ENCODE assay signal across 8 cellular contexts in the genomic region with DNA sequence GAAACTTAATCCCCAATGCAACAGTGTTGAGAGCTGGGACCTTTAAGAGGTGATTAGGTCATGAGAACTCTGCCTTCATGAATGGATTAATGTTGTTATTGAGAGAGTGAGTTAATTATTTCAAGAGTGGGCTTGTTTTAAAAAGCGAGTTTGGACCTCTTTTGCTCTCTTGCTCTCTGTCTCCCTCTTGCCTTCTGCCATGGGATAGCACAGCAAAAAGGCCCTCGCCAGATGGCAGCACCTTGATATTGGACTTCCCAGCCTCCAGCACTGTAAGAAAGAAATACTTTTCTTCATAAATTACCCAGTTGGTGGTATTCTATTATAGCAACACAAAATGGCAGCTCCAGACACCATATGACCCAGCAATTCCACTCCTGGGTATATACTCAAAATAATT. TPM values are rescaled to one million over a fixed set of nuclear protein-coding genes. Genes with fewer than 3 reads are reported as not detected.
DNase-seq lines count a peak whose midpoint lies in the region; ATAC-seq, FAIRE-seq and TF ChIP-seq lines count a peak whose summit lies in the region.

No MANE protein-coding gene starts in this region.

- DNase-seq in AG09319 (ENCODE audit: extremely low read depth, low read depth) (no peak), GM18507 (ENCODE audit: extremely low spot score, insufficient read length, low read depth) (no peak), SK-MEL-5 (ENCODE audit: low read depth, low spot score) (peak; percentile 60), epithelial cell of esophagus (ENCODE audit: low read depth) (peak; percentile 36), SKM-1 (lab: John Stamatoyannopoulos, UW; ENCODE audit: unreplicated experiment) (no peak), GDM1 (lab: John Stamatoyannopoulos, UW) (no peak)

- no peak for TF ChIP-seq POLR2A in gastroesophageal sphincter (IDR thresholded peaks at IDR 0.05)

- H3K27ac ChIP-seq in gastroesophageal sphincter = no peak overlapping the region

- in situ Hi-C loops in SK-MEL-5 (cut with HindIII; ENCODE audit: low pct_unique_long_range_greater_than_20kb, low sequenced_read_pairs) = no loop called here

- H3K9me3 ChIP-seq in gastroesophageal sphincter = no peaks in the 10 kb centered on the region

- H3K36me3 ChIP-seq in gastroesophageal sphincter = no peaks in the 10 kb centered on the region

- TF ChIP-seq EP300 in gastroesophageal sphincter (IDR thresholded peaks at IDR 0.05) = no peak

- ATAC-seq in GM21576 (IDR thresholded peaks at IDR 0.05; ENCODE audit: unreplicated experiment) = no peak
- no peak for ATAC-seq in gastroesophageal sphincter

- no peak overlapping the region for H3K4me3 ChIP-seq in epithelial cell of esophagus (ENCODE audit: low read length)
- no peak overlapping the region for H3K4me3 ChIP-seq in gastroesophageal sphincter

- TF ChIP-seq CTCF in AG09319 (IDR thresholded peaks at IDR 0.05; ENCODE audit: low read depth, low read length) (peak; percentile 62), epithelial cell of esophagus (IDR thresholded peaks at IDR 0.05; ENCODE audit: insufficient read depth, low read depth, low read length, missing control alignments) (peak; percentile 65), gastroesophageal sphincter (IDR thresholded peaks at IDR 0.05) (peak in 1 of 4 experiments; percentile 23)

- no peaks in the 10 kb centered on the region for H3K27me3 ChIP-seq in gastroesophageal sphincter

- 67 to 83% methylated on average over 1 of the region's 2 CpGs for WGBS in gastroesophageal sphincter (ENCODE audit: low coverage in 1 of 2), 2 donors

- H3K4me1 ChIP-seq in gastroesophageal sphincter = no peaks in the 10 kb centered on the region

- peak; percentile 80 for FAIRE-seq in GM18507 (lab: Jason Lieb, UNC)

RNA-seq across cellular contexts. Expression of gene ATP6AP2, which starts 7.0 kb away (rescaled TPM):
- 115 and 117 TPM in 2 replicates for total RNA-seq in SK-MEL-5 (2014; rRNA removed; shearing (Covaris generic))
- polyA plus RNA-seq in SK-MEL-5 (2015; cell fraction: cytosol; rRNA removed) = 176 and 211 TPM in 2 replicates
- polyA plus RNA-seq in SK-MEL-5 (2015; cell fraction: nucleus; rRNA removed) = 46.6 and 92.9 TPM in 2 replicates
- 100 to 1,000 TPM; 106 to 141 (median 115) TPM for total RNA-seq in gastroesophageal sphincter

RNA-seq across cellular contexts. Expression of gene MPC1L, which starts 49.5 kb away (rescaled TPM):
- not detected in 2 replicates for total RNA-seq in SK-MEL-5 (2014; rRNA removed; shearing (Covaris generic))
- polyA plus RNA-seq in SK-MEL-5 (2015; cell fraction: cytosol; rRNA removed) = not detected in 2 replicates
- not detected in 2 replicates for polyA plus RNA-seq in SK-MEL-5 (2015; cell fraction: nucleus; rRNA removed)
- total RNA-seq in gastroesophageal sphincter = not detected

Comparison
In these comparisons a context has a peak if more than half of its experiments do, and no peak if none do; other contexts are left out.
1. DNase-seq: peak in SK-MEL-5 (single experiment) and epithelial cell of esophagus (single experiment); none in AG09319 (single experiment), GM18507 (single experiment), SKM-1 (single experiment) and GDM1 (single experiment).